In the genomic region with DNA sequence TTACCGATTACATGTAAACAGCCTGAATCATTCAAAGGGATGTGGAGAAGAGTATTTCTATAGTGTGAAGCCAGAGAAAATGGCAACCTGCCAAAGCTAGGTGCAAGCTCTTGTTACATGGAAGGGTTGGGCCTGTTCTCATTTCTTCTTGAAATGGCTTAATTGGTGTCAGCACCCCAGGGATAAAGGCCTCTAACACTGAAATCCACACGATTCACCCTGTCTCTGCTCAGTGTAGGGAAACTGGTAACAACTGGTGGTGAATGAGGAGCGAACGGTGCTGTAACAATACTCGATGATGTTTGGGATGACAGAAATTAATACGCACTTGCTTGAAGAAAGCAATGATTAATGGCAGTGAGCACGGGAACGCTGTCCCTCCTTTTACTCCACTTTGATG, we compare ENCODE assay signal across 2 cellular contexts.
TF ChIP-seq lines count a peak whose summit lies in the region.

No MANE protein-coding gene starts in this region.

TF ChIP-seq in HepG2, 621 proteins besides CTCF, POLR2A, EP300 and RAD21:
- TF ChIP-seq ZSCAN25 (CRISPR knock-in tag; IDR thresholded peaks at IDR 0.05) (no peak), TCF7 (IDR thresholded peaks at IDR 0.05; ENCODE audit: low read depth) (no peak), SMAD1 (CRISPR knock-in tag; IDR thresholded peaks at IDR 0.05; ENCODE audit: borderline replicate concordance, low read depth) (no peak), ZNF564 (CRISPR knock-in tag; IDR thresholded peaks at IDR 0.05) (no peak), RNF219 (CRISPR knock-in tag; IDR thresholded peaks at IDR 0.05) (no peak), MLXIP (CRISPR knock-in tag; IDR thresholded peaks at IDR 0.05; ENCODE audit: borderline replicate concordance) (no peak), SIN3A (IDR thresholded peaks at IDR 0.05; ENCODE audit: borderline replicate concordance, low read depth, low read length) (no peak), BRD4 (CRISPR knock-in tag; IDR thresholded peaks at IDR 0.05) (no peak), POLR2AphosphoS5 (IDR thresholded peaks at IDR 0.05; ENCODE audit: low read depth, low read length) (no peak)

TF ChIP-seq in endothelial cell of umbilical vein, 7 proteins besides CTCF, POLR2A, EP300 and RAD21:
- TF ChIP-seq EZH2 (IDR thresholded peaks at IDR 0.05; ENCODE audit: borderline replicate concordance, low read depth, low read length, severe bottlenecking) (no peak), MAX (IDR thresholded peaks at IDR 0.05; ENCODE audit: insufficient read depth, insufficient read length) (no peak), MYC (IDR thresholded peaks at IDR 0.05; ENCODE audit: low read depth, low read length) (no peak), POLR2AphosphoS5 (IDR thresholded peaks at IDR 0.05; ENCODE audit: insufficient read depth, low read depth, low read length) (no peak), FOS (IDR thresholded peaks at IDR 0.05; ENCODE audit: borderline replicate concordance, insufficient read depth, low read length) (no peak), GATA2 (IDR thresholded peaks at IDR 0.05; ENCODE audit: insufficient read depth, insufficient read length, low read depth, low read length) (no peak), JUN (IDR thresholded peaks at IDR 0.05; ENCODE audit: borderline replicate concordance, insufficient read depth, insufficient read length, low read depth) (no peak)
